9 cellular contexts compared by ENCODE assay signal in genomic region chr18:25561923-25562322, GRCh38.
A peak's percentile ranks its signal among the peaks of the same experiment; 100 is the strongest.
DNase-seq lines count a peak whose midpoint lies in the region; ATAC-seq and TF ChIP-seq lines count a peak whose summit lies in the region.
"Had no signal": no experiment of that assay in that cellular context is flagged by ENCODE, and none has a peak within 500 bp of the region (broad histone marks: within the 10 kb centered on the region; RNA-seq: fewer than 3 reads in every experiment).

No MANE protein-coding gene starts in this region.

- H3K36me3 ChIP-seq in cardiac muscle cell (no peaks in the 10 kb centered on the region), thyroid gland (no peaks in the 10 kb centered on the region)

- H3K27me3 ChIP-seq in cardiac muscle cell (no peaks in the 10 kb centered on the region), dorsolateral prefrontal cortex (no peaks in the 10 kb centered on the region), thyroid gland (no peaks in the 10 kb centered on the region)

- no peak for TF ChIP-seq POLR2A in thyroid gland (IDR thresholded peaks at IDR 0.05)

- H3K4me3 ChIP-seq in cardiac muscle cell: no peak overlapping the region
- no peak overlapping the region for H3K4me3 ChIP-seq in dorsolateral prefrontal cortex
- H3K4me3 ChIP-seq in thyroid gland (replicated peaks in 1 of 3): no peak overlapping the region

- no peak for ATAC-seq in GM18873 (IDR thresholded peaks at IDR 0.05; ENCODE audit: low FRiP score, unreplicated experiment)
- no peak for ATAC-seq in HG03469 (IDR thresholded peaks at IDR 0.05; ENCODE audit: unreplicated experiment)
- ATAC-seq: activated naive CD4-positive, alpha-beta T cell treated with anti-CD3 and anti-CD28 coated beads, Interleukin-2, amount 50 U/mL, for 72 hours had no signal

- DNase-seq in cardiac muscle cell (ENCODE audit: low read depth in 1 of 2, low spot score in 1 of 2) (peak; percentile 34 to 62), cardiac septum (ENCODE audit: low spot score) (no peak), MV-4-11 (lab: John Stamatoyannopoulos, UW) (peak; percentile 3), dorsolateral prefrontal cortex (no peak), thyroid gland (peak; percentile 5 to 9), GOT3 (lab: John Stamatoyannopoulos, UW) (no peak)

- intact Hi-C loops in cardiac septum (cut with DNase I) (no loop called here), dorsolateral prefrontal cortex (cut with DNase I) (no loop called here), thyroid gland (cut with DNase I) (no loop called here)

- no peaks in the 10 kb centered on the region for H3K9me3 ChIP-seq in cardiac muscle cell (ENCODE audit: low read depth)
- no peaks in the 10 kb centered on the region for H3K9me3 ChIP-seq in thyroid gland

- peak; percentile 38 for TF ChIP-seq CTCF in cardiac muscle cell (IDR thresholded peaks at IDR 0.05; ENCODE audit: low read depth, low read length)
- peak in 36 of 56 donors; percentile 7 to 49 (median 28) for TF ChIP-seq CTCF in dorsolateral prefrontal cortex (IDR thresholded peaks at IDR 0.05 in 54 of 56, conservative IDR thresholded peaks at IDR 0.05 in 2 of 56; ENCODE audit: low read depth in 1 of 56, partially characterized antibody in 56 of 56)
- peak in 2 of 6 experiments; percentile 9 to 26 for TF ChIP-seq CTCF in thyroid gland (IDR thresholded peaks at IDR 0.05)

- no peak overlapping the region for H3K27ac ChIP-seq in cardiac muscle cell
- H3K27ac ChIP-seq in dorsolateral prefrontal cortex: no peak overlapping the region
- H3K27ac ChIP-seq in thyroid gland: no peak overlapping the region

- WGBS in thyroid gland, 2 donors: 58 to 64% methylated on average over 6 of the region's 6 CpGs

- H3K4me1 ChIP-seq in cardiac muscle cell (ENCODE audit: low read depth): no peaks in the 10 kb centered on the region
- no peaks in the 10 kb centered on the region for H3K4me1 ChIP-seq in thyroid gland

Comparison
In these comparisons a context has a peak if more than half of its experiments do, and no peak if none do; other contexts are left out.
1. DNase-seq: peak in cardiac muscle cell (2 of 2), MV-4-11 (single experiment) and thyroid gland (2 of 2); none in cardiac septum (single experiment), dorsolateral prefrontal cortex (0 of 10) and GOT3 (single experiment).